In genomic region chr20:34514897-34515483, GRCh38 we compare ENCODE assay signal across 1 cellular context.
TF ChIP-seq lines count a peak whose summit lies in the region.

No MANE protein-coding gene starts in this region.

TF ChIP-seq in HepG2, 621 proteins besides CTCF, POLR2A, EP300 and RAD21 (continued from another document and continues in another):
- TF ChIP-seq, protein P1, sequence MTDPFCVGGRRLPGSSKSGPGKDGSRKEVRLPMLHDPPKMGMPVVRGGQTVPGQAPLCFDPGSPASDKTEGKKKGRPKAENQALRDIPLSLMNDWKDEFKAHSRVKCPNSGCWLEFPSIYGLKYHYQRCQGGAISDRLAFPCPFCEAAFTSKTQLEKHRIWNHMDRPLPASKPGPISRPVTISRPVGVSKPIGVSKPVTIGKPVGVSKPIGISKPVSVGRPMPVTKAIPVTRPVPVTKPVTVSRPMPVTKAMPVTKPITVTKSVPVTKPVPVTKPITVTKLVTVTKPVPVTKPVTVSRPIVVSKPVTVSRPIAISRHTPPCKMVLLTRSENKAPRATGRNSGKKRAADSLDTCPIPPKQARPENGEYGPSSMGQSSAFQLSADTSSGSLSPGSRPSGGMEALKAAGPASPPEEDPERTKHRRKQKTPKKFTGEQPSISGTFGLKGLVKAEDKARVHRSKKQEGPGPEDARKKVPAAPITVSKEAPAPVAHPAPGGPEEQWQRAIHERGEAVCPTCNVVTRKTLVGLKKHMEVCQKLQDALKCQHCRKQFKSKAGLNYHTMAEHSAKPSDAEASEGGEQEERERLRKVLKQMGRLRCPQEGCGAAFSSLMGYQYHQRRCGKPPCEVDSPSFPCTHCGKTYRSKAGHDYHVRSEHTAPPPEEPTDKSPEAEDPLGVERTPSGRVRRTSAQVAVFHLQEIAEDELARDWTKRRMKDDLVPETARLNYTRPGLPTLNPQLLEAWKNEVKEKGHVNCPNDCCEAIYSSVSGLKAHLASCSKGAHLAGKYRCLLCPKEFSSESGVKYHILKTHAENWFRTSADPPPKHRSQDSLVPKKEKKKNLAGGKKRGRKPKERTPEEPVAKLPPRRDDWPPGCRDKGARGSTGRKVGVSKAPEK (CRISPR knock-in tag; IDR thresholded peaks at IDR 0.05; ENCODE audit: borderline replicate concordance) = no peak
- TF ChIP-seq CCDC6 (CRISPR knock-in tag; IDR thresholded peaks at IDR 0.05) (peak; percentile 22; the same call in 1 of the 2 replicates), IRF2 (CRISPR knock-in tag; IDR thresholded peaks at IDR 0.05) (peak; percentile 53; the same call in 1 of the 2 replicates), GFI1 (CRISPR knock-in tag; IDR thresholded peaks at IDR 0.05; ENCODE audit: borderline replicate concordance) (no peak), HDAC6 (IDR thresholded peaks at IDR 0.05; ENCODE audit: low read depth, low read length) (no peak), FOSL2 (CRISPR knock-in tag; IDR thresholded peaks at IDR 0.05) (no peak), SYNCRIP (IDR thresholded peaks at IDR 0.05; ENCODE audit: insufficient read depth, low read depth, low read length) (no peak), ZKSCAN8 (CRISPR knock-in tag; IDR thresholded peaks at IDR 0.05; ENCODE audit: borderline replicate concordance) (no peak), SMAD3 (CRISPR knock-in tag; IDR thresholded peaks at IDR 0.05) (no peak), MAZ (IDR thresholded peaks at IDR 0.05; ENCODE audit: borderline replicate concordance, low read depth, low read length) (no peak), MAZ (CRISPR knock-in tag; IDR thresholded peaks at IDR 0.05; ENCODE audit: low read depth) (no peak), ZNF12 (CRISPR knock-in tag; IDR thresholded peaks at IDR 0.05) (peak; percentile 61; the same call in 1 of the 2 replicates), SNAPC4 (CRISPR knock-in tag; IDR thresholded peaks at IDR 0.05) (no peak), HOXA9 (CRISPR knock-in tag; IDR thresholded peaks at IDR 0.05; ENCODE audit: borderline replicate concordance) (no peak), MYC (CRISPR knock-in tag; IDR thresholded peaks at IDR 0.05; ENCODE audit: borderline replicate concordance) (no peak), FOXK2 (IDR thresholded peaks at IDR 0.05) (no peak), ZNF607 (CRISPR knock-in tag; IDR thresholded peaks at IDR 0.05; ENCODE audit: borderline replicate concordance) (no peak), FOXA3 (CRISPR knock-in tag; IDR thresholded peaks at IDR 0.05) (no peak), FOXO1 (CRISPR knock-in tag; IDR thresholded peaks at IDR 0.05) (0 out of 2 replicates have a peak, but pooled peaks have one; percentile 3), ZFX (CRISPR knock-in tag; IDR thresholded peaks at IDR 0.05; ENCODE audit: low read depth) (no peak), CENPT (CRISPR knock-in tag; IDR thresholded peaks at IDR 0.05; ENCODE audit: low read depth) (no peak), CENPBD1 (CRISPR knock-in tag; IDR thresholded peaks at IDR 0.05; ENCODE audit: borderline replicate concordance, low read depth) (no peak), SP5 (CRISPR knock-in tag; IDR thresholded peaks at IDR 0.05; ENCODE audit: borderline replicate concordance, low read depth) (0 out of 2 replicates have a peak, but pooled peaks have one; percentile 39), ZNF557 (CRISPR knock-in tag; IDR thresholded peaks at IDR 0.05) (no peak), BCL6 (CRISPR knock-in tag; IDR thresholded peaks at IDR 0.05) (no peak), CSRNP2 (CRISPR knock-in tag; conservative IDR thresholded peaks at IDR 0.05; ENCODE audit: low read depth) (no peak), MAX (IDR thresholded peaks at IDR 0.05) (no peak), MED13 (CRISPR knock-in tag; IDR thresholded peaks at IDR 0.05) (no peak), MED8 (CRISPR knock-in tag; IDR thresholded peaks at IDR 0.05; ENCODE audit: insufficient replicate concordance) (no peak), ZNF768 (CRISPR knock-in tag; IDR thresholded peaks at IDR 0.05) (no peak), KDM3A (CRISPR knock-in tag; IDR thresholded peaks at IDR 0.05; ENCODE audit: low read depth) (0 out of 2 replicates have a peak, but pooled peaks have one; percentile 4)
- TF ChIP-seq, protein P2, sequence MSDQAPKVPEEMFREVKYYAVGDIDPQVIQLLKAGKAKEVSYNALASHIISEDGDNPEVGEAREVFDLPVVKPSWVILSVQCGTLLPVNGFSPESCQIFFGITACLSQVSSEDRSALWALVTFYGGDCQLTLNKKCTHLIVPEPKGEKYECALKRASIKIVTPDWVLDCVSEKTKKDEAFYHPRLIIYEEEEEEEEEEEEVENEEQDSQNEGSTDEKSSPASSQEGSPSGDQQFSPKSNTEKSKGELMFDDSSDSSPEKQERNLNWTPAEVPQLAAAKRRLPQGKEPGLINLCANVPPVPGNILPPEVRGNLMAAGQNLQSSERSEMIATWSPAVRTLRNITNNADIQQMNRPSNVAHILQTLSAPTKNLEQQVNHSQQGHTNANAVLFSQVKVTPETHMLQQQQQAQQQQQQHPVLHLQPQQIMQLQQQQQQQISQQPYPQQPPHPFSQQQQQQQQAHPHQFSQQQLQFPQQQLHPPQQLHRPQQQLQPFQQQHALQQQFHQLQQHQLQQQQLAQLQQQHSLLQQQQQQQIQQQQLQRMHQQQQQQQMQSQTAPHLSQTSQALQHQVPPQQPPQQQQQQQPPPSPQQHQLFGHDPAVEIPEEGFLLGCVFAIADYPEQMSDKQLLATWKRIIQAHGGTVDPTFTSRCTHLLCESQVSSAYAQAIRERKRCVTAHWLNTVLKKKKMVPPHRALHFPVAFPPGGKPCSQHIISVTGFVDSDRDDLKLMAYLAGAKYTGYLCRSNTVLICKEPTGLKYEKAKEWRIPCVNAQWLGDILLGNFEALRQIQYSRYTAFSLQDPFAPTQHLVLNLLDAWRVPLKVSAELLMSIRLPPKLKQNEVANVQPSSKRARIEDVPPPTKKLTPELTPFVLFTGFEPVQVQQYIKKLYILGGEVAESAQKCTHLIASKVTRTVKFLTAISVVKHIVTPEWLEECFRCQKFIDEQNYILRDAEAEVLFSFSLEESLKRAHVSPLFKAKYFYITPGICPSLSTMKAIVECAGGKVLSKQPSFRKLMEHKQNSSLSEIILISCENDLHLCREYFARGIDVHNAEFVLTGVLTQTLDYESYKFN (CRISPR knock-in tag; conservative IDR thresholded peaks at IDR 0.05) = no peak
- TF ChIP-seq, protein P3, sequence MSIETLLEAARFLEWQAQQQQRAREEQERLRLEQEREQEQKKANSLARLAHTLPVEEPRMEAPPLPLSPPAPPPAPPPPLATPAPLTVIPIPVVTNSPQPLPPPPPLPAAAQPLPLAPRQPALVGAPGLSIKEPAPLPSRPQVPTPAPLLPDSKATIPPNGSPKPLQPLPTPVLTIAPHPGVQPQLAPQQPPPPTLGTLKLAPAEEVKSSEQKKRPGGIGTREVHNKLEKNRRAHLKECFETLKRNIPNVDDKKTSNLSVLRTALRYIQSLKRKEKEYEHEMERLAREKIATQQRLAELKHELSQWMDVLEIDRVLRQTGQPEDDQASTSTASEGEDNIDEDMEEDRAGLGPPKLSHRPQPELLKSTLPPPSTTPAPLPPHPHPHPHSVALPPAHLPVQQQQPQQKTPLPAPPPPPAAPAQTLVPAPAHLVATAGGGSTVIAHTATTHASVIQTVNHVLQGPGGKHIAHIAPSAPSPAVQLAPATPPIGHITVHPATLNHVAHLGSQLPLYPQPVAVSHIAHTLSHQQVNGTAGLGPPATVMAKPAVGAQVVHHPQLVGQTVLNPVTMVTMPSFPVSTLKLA (IDR thresholded peaks at IDR 0.05) = no peak
- TF ChIP-seq, protein P4, sequence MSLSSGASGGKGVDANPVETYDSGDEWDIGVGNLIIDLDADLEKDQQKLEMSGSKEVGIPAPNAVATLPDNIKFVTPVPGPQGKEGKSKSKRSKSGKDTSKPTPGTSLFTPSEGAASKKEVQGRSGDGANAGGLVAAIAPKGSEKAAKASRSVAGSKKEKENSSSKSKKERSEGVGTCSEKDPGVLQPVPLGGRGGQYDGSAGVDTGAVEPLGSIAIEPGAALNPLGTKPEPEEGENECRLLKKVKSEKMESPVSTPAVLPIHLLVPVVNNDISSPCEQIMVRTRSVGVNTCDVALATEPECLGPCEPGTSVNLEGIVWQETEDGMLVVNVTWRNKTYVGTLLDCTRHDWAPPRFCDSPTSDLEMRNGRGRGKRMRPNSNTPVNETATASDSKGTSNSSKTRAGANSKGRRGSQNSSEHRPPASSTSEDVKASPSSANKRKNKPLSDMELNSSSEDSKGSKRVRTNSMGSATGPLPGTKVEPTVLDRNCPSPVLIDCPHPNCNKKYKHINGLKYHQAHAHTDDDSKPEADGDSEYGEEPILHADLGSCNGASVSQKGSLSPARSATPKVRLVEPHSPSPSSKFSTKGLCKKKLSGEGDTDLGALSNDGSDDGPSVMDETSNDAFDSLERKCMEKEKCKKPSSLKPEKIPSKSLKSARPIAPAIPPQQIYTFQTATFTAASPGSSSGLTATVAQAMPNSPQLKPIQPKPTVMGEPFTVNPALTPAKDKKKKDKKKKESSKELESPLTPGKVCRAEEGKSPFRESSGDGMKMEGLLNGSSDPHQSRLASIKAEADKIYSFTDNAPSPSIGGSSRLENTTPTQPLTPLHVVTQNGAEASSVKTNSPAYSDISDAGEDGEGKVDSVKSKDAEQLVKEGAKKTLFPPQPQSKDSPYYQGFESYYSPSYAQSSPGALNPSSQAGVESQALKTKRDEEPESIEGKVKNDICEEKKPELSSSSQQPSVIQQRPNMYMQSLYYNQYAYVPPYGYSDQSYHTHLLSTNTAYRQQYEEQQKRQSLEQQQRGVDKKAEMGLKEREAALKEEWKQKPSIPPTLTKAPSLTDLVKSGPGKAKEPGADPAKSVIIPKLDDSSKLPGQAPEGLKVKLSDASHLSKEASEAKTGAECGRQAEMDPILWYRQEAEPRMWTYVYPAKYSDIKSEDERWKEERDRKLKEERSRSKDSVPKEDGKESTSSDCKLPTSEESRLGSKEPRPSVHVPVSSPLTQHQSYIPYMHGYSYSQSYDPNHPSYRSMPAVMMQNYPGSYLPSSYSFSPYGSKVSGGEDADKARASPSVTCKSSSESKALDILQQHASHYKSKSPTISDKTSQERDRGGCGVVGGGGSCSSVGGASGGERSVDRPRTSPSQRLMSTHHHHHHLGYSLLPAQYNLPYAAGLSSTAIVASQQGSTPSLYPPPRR (CRISPR knock-in tag; IDR thresholded peaks at IDR 0.05; ENCODE audit: borderline replicate concordance) = peak; percentile 43; the same call in 1 of the 2 replicates
- TF ChIP-seq, protein P5, sequence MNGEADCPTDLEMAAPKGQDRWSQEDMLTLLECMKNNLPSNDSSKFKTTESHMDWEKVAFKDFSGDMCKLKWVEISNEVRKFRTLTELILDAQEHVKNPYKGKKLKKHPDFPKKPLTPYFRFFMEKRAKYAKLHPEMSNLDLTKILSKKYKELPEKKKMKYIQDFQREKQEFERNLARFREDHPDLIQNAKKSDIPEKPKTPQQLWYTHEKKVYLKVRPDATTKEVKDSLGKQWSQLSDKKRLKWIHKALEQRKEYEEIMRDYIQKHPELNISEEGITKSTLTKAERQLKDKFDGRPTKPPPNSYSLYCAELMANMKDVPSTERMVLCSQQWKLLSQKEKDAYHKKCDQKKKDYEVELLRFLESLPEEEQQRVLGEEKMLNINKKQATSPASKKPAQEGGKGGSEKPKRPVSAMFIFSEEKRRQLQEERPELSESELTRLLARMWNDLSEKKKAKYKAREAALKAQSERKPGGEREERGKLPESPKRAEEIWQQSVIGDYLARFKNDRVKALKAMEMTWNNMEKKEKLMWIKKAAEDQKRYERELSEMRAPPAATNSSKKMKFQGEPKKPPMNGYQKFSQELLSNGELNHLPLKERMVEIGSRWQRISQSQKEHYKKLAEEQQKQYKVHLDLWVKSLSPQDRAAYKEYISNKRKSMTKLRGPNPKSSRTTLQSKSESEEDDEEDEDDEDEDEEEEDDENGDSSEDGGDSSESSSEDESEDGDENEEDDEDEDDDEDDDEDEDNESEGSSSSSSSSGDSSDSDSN (CRISPR knock-in tag; IDR thresholded peaks at IDR 0.05) = no peak; the same call in 1 of the 2 replicates
